14 cellular contexts compared by ENCODE assay signal in genomic region chr19:13381827-13382632, GRCh38.
"Had no signal": no experiment of that assay in that cellular context is flagged by ENCODE, and none has a peak within 500 bp of the region (broad histone marks: within the 10 kb centered on the region; RNA-seq: fewer than 3 reads in every experiment).

No MANE protein-coding gene starts in this region.

- H3K79me2 ChIP-seq: parathyroid adenoma had no signal

- H3K27ac ChIP-seq: parathyroid adenoma, transverse colon had no signal

- H3K9ac ChIP-seq: parathyroid adenoma, SK-N-SH had no signal

- FAIRE-seq: islet of Langerhans had no signal

- H3K9me3 ChIP-seq: mucosa of descending colon, SK-N-SH, transverse colon had no signal

- H3K4me2 ChIP-seq: SK-N-SH had no signal

- H3K36me3 ChIP-seq: transverse colon had no signal

- ATAC-seq: mucosa of descending colon; naive thymus-derived CD4-positive, alpha-beta T cell; WTC11 had no signal

- H3K27me3 ChIP-seq: transverse colon had no signal

- H2AFZ ChIP-seq: parathyroid adenoma had no signal

- H3K4me3 ChIP-seq: mucosa of descending colon, transverse colon had no signal

- H3K4me1 ChIP-seq: parathyroid adenoma, transverse colon had no signal

- DNase-seq: activated CD4-positive, alpha-beta T cell treated with anti-CD3 and anti-CD28 coated beads for 48 hours; activated naive CD8-positive, alpha-beta T cell treated with anti-CD3 and anti-CD28 coated beads for 36 hours; endodermal cell; mucosa of descending colon; naive thymus-derived CD4-positive, alpha-beta T cell; SK-N-SH; stimulated activated CD4-positive, alpha-beta T cell treated with anti-CD3 and anti-CD28 coated beads, Interleukin-15, amount 100 ng/mL, for 24 hours; stimulated activated CD4-positive, alpha-beta T cell treated with anti-CD3 and anti-CD28 coated beads, Interleukin-4, amount 100 ng/mL, for 1 hour; stimulated activated naive CD4-positive, alpha-beta T cell; T-helper 1 cell; transverse colon had no signal
